In the genomic region with DNA sequence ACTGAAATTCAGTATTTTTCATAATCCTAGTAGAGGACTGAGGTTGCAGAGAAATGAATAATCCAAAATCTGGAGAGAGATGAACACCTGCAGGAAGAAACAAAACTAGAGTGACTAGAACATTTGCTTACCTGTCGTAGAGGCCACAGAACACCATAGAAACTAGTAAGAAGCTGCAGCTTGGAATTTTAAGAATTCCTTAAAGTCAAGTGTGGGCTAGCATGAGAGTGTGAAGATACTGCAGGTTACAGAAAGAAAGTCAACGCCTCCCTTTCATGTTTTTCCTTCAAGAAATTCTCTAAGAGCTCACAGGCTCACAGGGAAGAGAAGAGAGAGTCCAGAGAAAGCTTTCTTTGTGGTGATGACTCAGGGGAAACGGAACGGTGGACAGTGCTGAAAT, we compare ENCODE assay signal across 1 cellular context.
TF ChIP-seq lines count a peak whose summit lies in the region.

No MANE protein-coding gene starts in this region.

TF ChIP-seq in GM23338, 12 proteins besides CTCF, POLR2A, EP300 and RAD21 (continued from another document):
- TF ChIP-seq ZNF331 (CRISPR knock-in tag; IDR thresholded peaks at IDR 0.05; ENCODE audit: low read depth) = no peak
- TF ChIP-seq, protein P1, sequence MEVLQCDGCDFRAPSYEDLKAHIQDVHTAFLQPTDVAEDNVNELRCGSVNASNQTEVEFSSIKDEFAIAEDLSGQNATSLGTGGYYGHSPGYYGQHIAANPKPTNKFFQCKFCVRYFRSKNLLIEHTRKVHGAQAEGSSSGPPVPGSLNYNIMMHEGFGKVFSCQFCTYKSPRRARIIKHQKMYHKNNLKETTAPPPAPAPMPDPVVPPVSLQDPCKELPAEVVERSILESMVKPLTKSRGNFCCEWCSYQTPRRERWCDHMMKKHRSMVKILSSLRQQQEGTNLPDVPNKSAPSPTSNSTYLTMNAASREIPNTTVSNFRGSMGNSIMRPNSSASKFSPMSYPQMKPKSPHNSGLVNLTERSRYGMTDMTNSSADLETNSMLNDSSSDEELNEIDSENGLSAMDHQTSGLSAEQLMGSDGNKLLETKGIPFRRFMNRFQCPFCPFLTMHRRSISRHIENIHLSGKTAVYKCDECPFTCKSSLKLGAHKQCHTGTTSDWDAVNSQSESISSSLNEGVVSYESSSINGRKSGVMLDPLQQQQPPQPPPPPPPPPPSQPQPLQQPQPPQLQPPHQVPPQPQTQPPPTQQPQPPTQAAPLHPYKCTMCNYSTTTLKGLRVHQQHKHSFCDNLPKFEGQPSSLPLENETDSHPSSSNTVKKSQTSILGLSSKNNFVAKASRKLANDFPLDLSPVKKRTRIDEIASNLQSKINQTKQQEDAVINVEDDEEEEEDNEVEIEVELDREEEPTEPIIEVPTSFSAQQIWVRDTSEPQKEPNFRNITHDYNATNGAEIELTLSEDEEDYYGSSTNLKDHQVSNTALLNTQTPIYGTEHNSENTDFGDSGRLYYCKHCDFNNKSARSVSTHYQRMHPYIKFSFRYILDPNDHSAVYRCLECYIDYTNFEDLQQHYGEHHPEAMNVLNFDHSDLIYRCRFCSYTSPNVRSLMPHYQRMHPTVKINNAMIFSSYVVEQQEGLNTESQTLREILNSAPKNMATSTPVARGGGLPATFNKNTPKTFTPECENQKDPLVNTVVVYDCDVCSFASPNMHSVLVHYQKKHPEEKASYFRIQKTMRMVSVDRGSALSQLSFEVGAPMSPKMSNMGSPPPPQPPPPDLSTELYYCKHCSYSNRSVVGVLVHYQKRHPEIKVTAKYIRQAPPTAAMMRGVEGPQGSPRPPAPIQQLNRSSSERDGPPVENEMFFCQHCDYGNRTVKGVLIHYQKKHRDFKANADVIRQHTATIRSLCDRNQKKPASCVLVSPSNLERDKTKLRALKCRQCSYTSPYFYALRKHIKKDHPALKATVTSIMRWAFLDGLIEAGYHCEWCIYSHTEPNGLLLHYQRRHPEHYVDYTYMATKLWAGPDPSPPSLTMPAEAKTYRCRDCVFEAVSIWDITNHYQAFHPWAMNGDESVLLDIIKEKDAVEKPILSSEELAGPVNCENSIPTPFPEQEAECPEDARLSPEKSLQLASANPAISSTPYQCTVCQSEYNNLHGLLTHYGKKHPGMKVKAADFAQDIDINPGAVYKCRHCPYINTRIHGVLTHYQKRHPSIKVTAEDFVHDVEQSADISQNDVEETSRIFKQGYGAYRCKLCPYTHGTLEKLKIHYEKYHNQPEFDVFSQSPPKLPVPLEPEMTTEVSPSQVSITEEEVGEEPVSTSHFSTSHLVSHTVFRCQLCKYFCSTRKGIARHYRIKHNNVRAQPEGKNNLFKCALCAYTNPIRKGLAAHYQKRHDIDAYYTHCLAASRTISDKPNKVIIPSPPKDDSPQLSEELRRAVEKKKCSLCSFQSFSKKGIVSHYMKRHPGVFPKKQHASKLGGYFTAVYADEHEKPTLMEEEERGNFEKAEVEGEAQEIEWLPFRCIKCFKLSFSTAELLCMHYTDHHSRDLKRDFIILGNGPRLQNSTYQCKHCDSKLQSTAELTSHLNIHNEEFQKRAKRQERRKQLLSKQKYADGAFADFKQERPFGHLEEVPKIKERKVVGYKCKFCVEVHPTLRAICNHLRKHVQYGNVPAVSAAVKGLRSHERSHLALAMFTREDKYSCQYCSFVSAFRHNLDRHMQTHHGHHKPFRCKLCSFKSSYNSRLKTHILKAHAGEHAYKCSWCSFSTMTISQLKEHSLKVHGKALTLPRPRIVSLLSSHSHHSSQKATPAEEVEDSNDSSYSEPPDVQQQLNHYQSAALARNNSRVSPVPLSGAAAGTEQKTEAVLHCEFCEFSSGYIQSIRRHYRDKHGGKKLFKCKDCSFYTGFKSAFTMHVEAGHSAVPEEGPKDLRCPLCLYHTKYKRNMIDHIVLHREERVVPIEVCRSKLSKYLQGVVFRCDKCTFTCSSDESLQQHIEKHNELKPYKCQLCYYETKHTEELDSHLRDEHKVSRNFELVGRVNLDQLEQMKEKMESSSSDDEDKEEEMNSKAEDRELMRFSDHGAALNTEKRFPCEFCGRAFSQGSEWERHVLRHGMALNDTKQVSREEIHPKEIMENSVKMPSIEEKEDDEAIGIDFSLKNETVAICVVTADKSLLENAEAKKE (CRISPR knock-in tag; IDR thresholded peaks at IDR 0.05) = no peak
- TF ChIP-seq NANOG (IDR thresholded peaks at IDR 0.05; ENCODE audit: borderline replicate concordance) = no peak
- no peak for TF ChIP-seq STAT1 (IDR thresholded peaks at IDR 0.05; ENCODE audit: unreplicated experiment)
- TF ChIP-seq EZH2 (IDR thresholded peaks at IDR 0.05; ENCODE audit: low read depth, unreplicated experiment) = no peak
- TF ChIP-seq EZH2phosphoT487 (IDR thresholded peaks at IDR 0.05; ENCODE audit: unreplicated experiment) = no peak
- TF ChIP-seq, protein P2, sequence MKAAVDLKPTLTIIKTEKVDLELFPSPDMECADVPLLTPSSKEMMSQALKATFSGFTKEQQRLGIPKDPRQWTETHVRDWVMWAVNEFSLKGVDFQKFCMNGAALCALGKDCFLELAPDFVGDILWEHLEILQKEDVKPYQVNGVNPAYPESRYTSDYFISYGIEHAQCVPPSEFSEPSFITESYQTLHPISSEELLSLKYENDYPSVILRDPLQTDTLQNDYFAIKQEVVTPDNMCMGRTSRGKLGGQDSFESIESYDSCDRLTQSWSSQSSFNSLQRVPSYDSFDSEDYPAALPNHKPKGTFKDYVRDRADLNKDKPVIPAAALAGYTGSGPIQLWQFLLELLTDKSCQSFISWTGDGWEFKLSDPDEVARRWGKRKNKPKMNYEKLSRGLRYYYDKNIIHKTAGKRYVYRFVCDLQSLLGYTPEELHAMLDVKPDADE (IDR thresholded peaks at IDR 0.05) = no peak
- TF ChIP-seq CREB1 (CRISPR knock-in tag; IDR thresholded peaks at IDR 0.05; ENCODE audit: low read depth) = no peak
